In the genomic region with DNA sequence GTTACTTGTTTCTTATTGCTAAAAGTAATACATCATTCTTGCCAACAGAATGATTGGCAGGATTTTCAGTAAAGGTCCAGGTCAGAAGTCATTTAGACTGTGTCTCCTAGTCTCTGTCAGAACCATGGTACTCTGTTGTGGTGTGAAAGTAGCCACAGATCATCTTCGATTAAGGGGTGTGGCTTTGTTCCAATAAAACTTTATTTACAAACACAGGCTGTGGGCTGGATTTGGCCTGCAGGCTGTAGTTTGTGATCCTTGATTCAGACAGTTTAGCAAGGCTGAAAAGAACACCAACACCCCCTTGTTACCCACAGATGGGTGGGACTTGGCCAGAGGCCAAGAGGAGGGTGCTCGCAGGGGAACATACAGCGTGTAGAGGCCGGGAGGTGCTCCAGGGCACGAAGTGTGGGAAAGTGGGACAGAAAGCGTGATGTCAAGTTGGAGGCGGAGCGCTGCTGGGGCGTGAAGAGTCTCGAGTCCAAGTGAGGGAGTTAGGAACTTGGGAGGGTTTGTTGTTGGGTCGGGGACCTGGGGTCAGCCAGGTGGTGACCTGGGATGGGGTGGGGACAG, we compare ENCODE assay signal across 8 cellular contexts.
A peak's percentile ranks its signal among the peaks of the same experiment; 100 is the strongest.
DNase-seq lines count a peak whose midpoint lies in the region; ATAC-seq and TF ChIP-seq lines count a peak whose summit lies in the region.
"Not testable (repeated sequence)": the region's sequence is repeated elsewhere in the genome, so short reads cannot be mapped to it uniquely, and the experiment has no call there.

No MANE protein-coding gene starts in this region.

- H3K4me3 Mint-ChIP-seq in CD4-positive, CD25-positive, alpha-beta regulatory T cell; stimulated activated naive B cell treated with anti-CD40 and anti-IgM and Interleukin-4, amounts not matched to agents 10 μg/mL and 1 μg/mL and 100 μg/mL, for 72 hours: not testable (repeated sequence)
- H3K4me3 Mint-ChIP-seq in activated naive CD8-positive, alpha-beta T cell = peak overlapping the region; percentile 42

- not testable (repeated sequence) for H3K27me3 ChIP-seq in CD4-positive, CD25-positive, alpha-beta regulatory T cell (ENCODE audit: control insufficient read depth, insufficient read depth, low read length)

- not testable (repeated sequence) for ATAC-seq in CD4-positive, CD25-positive, alpha-beta regulatory T cell (ENCODE audit: low read depth in 2 of 2); stimulated activated naive B cell treated with anti-CD40 and anti-IgM and Interleukin-4, amounts not matched to agents 10 μg/mL and 1 μg/mL and 100 μg/mL, for 72 hours (replicated peaks)
- ATAC-seq in esophagus mucosa (peak; percentile 48), mucosa of descending colon (peak; percentile 68)

- DNase-seq in CD4-positive, CD25-positive, alpha-beta regulatory T cell; stimulated activated naive B cell treated with anti-CD40 and anti-IgM and Interleukin-4, amounts not matched to agents 10 μg/mL and 1 μg/mL and 100 μg/mL, for 72 hours: not testable (repeated sequence)
- DNase-seq in EH (ENCODE audit: low read depth) (peak; percentile 7), NCI-H748 (lab: John Stamatoyannopoulos, UW; ENCODE audit: unreplicated experiment) (peak; percentile 43), mucosa of descending colon (peak in 1 of 3 donors; percentile 64)

- H3K36me3 ChIP-seq in CD4-positive, CD25-positive, alpha-beta regulatory T cell (ENCODE audit: control insufficient read depth, insufficient read depth, low read length); KOPT-K1 (ENCODE audit: insufficient read depth, low read length); mucosa of descending colon (ENCODE audit: low read depth): not testable (repeated sequence)

- peak overlapping the region in 2 of 3 donors; percentile 12 to 26 for H3K27ac Mint-ChIP-seq in CD4-positive, CD25-positive, alpha-beta regulatory T cell
- H3K27ac Mint-ChIP-seq in activated naive CD8-positive, alpha-beta T cell = not testable (repeated sequence)
- peak overlapping the region; percentile 88 for H3K27ac Mint-ChIP-seq in stimulated activated naive B cell treated with anti-CD40 and anti-IgM and Interleukin-4, amounts not matched to agents 10 μg/mL and 1 μg/mL and 100 μg/mL, for 72 hours

- not testable (repeated sequence) for H3K9me3 ChIP-seq in CD4-positive, CD25-positive, alpha-beta regulatory T cell (ENCODE audit: control insufficient read depth in 2 of 2, low read length in 2 of 2); KOPT-K1 (ENCODE audit: insufficient read depth, low read length, poor library complexity, severe bottlenecking); mucosa of descending colon

- H3K4me1 Mint-ChIP-seq in CD4-positive, CD25-positive, alpha-beta regulatory T cell = peaks cover 0 to 11% (median 2%) of the 10 kb centered on the region in 4 donors
- H3K4me1 Mint-ChIP-seq in activated naive CD8-positive, alpha-beta T cell (ENCODE audit: low read depth) = peaks cover 11% of the 10 kb centered on the region
- peaks cover 5 to 12% of the 10 kb centered on the region in 2 donors for H3K4me1 Mint-ChIP-seq in stimulated activated naive B cell treated with anti-CD40 and anti-IgM and Interleukin-4, amounts not matched to agents 10 μg/mL and 1 μg/mL and 100 μg/mL, for 72 hours

- not testable (repeated sequence) for H3K36me3 Mint-ChIP-seq in CD4-positive, CD25-positive, alpha-beta regulatory T cell; activated naive CD8-positive, alpha-beta T cell; stimulated activated naive B cell treated with anti-CD40 and anti-IgM and Interleukin-4, amounts not matched to agents 10 μg/mL and 1 μg/mL and 100 μg/mL, for 72 hours

- H3K27ac ChIP-seq in CD4-positive, CD25-positive, alpha-beta regulatory T cell (ENCODE audit: insufficient read depth, low read length, poor library complexity, severe bottlenecking) = not testable (repeated sequence)
- peak overlapping the region; percentile 20 for H3K27ac ChIP-seq in KOPT-K1 (ENCODE audit: low read depth, low read length, poor library complexity, severe bottlenecking)

- H3K9me3 Mint-ChIP-seq in CD4-positive, CD25-positive, alpha-beta regulatory T cell; activated naive CD8-positive, alpha-beta T cell (ENCODE audit: low read depth); stimulated activated naive B cell treated with anti-CD40 and anti-IgM and Interleukin-4, amounts not matched to agents 10 μg/mL and 1 μg/mL and 100 μg/mL, for 72 hours: not testable (repeated sequence)

- H3K27me3 Mint-ChIP-seq in CD4-positive, CD25-positive, alpha-beta regulatory T cell; activated naive CD8-positive, alpha-beta T cell: not testable (repeated sequence)
- H3K27me3 Mint-ChIP-seq in stimulated activated naive B cell treated with anti-CD40 and anti-IgM and Interleukin-4, amounts not matched to agents 10 μg/mL and 1 μg/mL and 100 μg/mL, for 72 hours = peaks cover 4 to 10% of the 10 kb centered on the region in 2 donors

- H3K4me3 ChIP-seq in CD4-positive, CD25-positive, alpha-beta regulatory T cell (ENCODE audit: low read depth, low read length); mucosa of descending colon: not testable (repeated sequence)

- H3K4me1 ChIP-seq in CD4-positive, CD25-positive, alpha-beta regulatory T cell (ENCODE audit: control insufficient read depth, insufficient read depth, low read length, poor library complexity, severe bottlenecking); mucosa of descending colon (ENCODE audit: low read depth): not testable (repeated sequence)

- TF ChIP-seq CTCF in mucosa of descending colon (IDR thresholded peaks at IDR 0.05) = not testable (repeated sequence)

- intact Hi-C loops in mucosa of descending colon (cut with DNase I, micrococcal nuclease) = not testable (repeated sequence)
